In the genomic region with DNA sequence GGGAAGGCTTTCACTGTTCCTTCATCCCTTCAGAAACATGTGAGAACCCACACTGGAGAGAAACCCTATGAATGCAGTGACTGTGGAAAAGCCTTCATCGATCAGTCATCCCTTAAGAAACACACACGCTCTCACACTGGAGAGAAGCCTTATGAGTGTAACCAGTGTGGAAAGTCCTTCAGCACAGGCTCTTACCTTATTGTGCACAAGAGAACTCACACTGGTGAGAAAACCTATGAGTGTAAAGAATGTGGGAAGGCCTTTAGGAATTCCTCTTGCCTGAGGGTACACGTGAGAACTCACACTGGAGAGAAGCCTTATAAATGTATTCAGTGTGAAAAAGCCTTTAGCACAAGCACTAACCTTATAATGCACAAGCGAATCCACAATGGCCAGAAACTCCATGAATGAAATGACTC, we compare ENCODE assay signal across 1 cellular context.
TF ChIP-seq lines count a peak whose summit lies in the region.

No MANE protein-coding gene starts in this region.

TF ChIP-seq in H1, 55 proteins besides CTCF, POLR2A, EP300 and RAD21:
- TF ChIP-seq ASH2L (IDR thresholded peaks at IDR 0.05; ENCODE audit: low read length) (no peak), NRF1 (IDR thresholded peaks at IDR 0.05; ENCODE audit: low read depth, low read length) (no peak), ZNF274 (IDR thresholded peaks at IDR 0.05; ENCODE audit: borderline replicate concordance, extremely low read depth, low read length) (peak; percentile 100), POU5F1 (IDR thresholded peaks at IDR 0.05; ENCODE audit: low read depth, low read length) (no peak)
TF ChIP-seq in H1: peak in this region for 1.
